9 cellular contexts compared by ENCODE assay signal in genomic region chr11:132943325-132943736, GRCh38.
A peak's percentile ranks its signal among the peaks of the same experiment; 100 is the strongest.
DNase-seq lines count a peak whose midpoint lies in the region; ATAC-seq and TF ChIP-seq lines count a peak whose summit lies in the region.
"Had no signal": no experiment of that assay in that cellular context is flagged by ENCODE, and none has a peak within 500 bp of the region (broad histone marks: within the 10 kb centered on the region; RNA-seq: fewer than 3 reads in every experiment).

No MANE protein-coding gene starts in this region.

- no peak overlapping the region for H3K27ac ChIP-seq in Panc1 (ENCODE audit: low read length)
- no peak overlapping the region for H3K27ac ChIP-seq in foreskin keratinocyte
- H3K27ac ChIP-seq in psoas muscle: no peak overlapping the region
- no peak overlapping the region for H3K27ac ChIP-seq in left lung
- H3K27ac ChIP-seq: colonic mucosa had no signal

- H3K4me1 ChIP-seq in Panc1 (ENCODE audit: control insufficient read depth, insufficient read depth, low read length) (peaks cover 3% of the 10 kb centered on the region; the same call in 1 of the 2 replicates), foreskin keratinocyte (no peaks in the 10 kb centered on the region), psoas muscle (no peaks in the 10 kb centered on the region), left lung (no peaks in the 10 kb centered on the region)
- H3K4me1 ChIP-seq: colonic mucosa had no signal

- H3K27me3 ChIP-seq in Panc1 (ENCODE audit: control insufficient read depth, insufficient read depth, low read length): peaks cover 20% of the 10 kb centered on the region
- H3K27me3 ChIP-seq in foreskin keratinocyte: peaks cover 38% of the 10 kb centered on the region
- peaks cover 7 to 33% (median 11%) of the 10 kb centered on the region in 3 donors for H3K27me3 ChIP-seq in psoas muscle (ENCODE audit: insufficient read depth in 3 of 3, low read length in 2 of 3)
- peaks cover 29 to 63% of the 10 kb centered on the region in 2 donors for H3K27me3 ChIP-seq in left lung

- ATAC-seq in Panc1 (peak; percentile 69), foreskin keratinocyte (peak; percentile 6), psoas muscle (no peak), HG03097 (IDR thresholded peaks at IDR 0.05; ENCODE audit: low FRiP score, unreplicated experiment) (no peak), left lung (no peak)

- TF ChIP-seq CTCF in Panc1 (IDR thresholded peaks at IDR 0.05) (no peak), foreskin keratinocyte (conservative IDR thresholded peaks at IDR 0.05) (no peak), psoas muscle (IDR thresholded peaks at IDR 0.05) (no peak), left lung (IDR thresholded peaks at IDR 0.05) (no peak)

- H3K36me3 ChIP-seq in Panc1 (ENCODE audit: control insufficient read depth, insufficient read depth, low read length) (no peaks in the 10 kb centered on the region), psoas muscle (ENCODE audit: insufficient read depth in 1 of 2, low read depth in 1 of 2) (no peaks in the 10 kb centered on the region), left lung (no peaks in the 10 kb centered on the region)
- H3K36me3 ChIP-seq: colonic mucosa had no signal

- H3K4me3 ChIP-seq in Panc1 (ENCODE audit: low read depth in 2 of 2, low read length in 2 of 2) (no peak overlapping the region; a peak in 1 of 4 replicates), psoas muscle (peak overlapping the region; percentile 30), left lung (no peak overlapping the region)
- H3K4me3 ChIP-seq: colonic mucosa had no signal

- POLR2A ChIA-PET in Panc1 (lab: Charles Lee): no interaction called here

- CTCF ChIA-PET in Panc1 (lab: Charles Lee): no interaction called here

- DNase-seq in G401 (ENCODE audit: low spot score): peak; percentile 53
- no peak for DNase-seq in Panc1 (ENCODE audit: low read depth, low spot score)
- peak in 1 of 2 donors; percentile 9 for DNase-seq in foreskin keratinocyte
- DNase-seq in psoas muscle: no peak
- DNase-seq in left lung: no peak
- no peak for DNase-seq in HPDE6-E6E7 (ENCODE audit: extremely low spot score)
- DNase-seq: colonic mucosa, T-helper 2 cell had no signal

- in situ Hi-C loops in G401 (cut with HindIII; ENCODE audit: low sequenced_read_pairs): no loop called here
- in situ Hi-C loops in Panc1 (cut with HindIII; ENCODE audit: low pct_unique_long_range_greater_than_20kb, low sequenced_read_pairs): no loop called here

- H3K9me3 ChIP-seq in Panc1 (ENCODE audit: control insufficient read depth, insufficient read depth, low read depth, low read length) (no peaks in the 10 kb centered on the region), psoas muscle (no peaks in the 10 kb centered on the region), left lung (no peaks in the 10 kb centered on the region)
- H3K9me3 ChIP-seq: colonic mucosa had no signal

- intact Hi-C loops in Panc1 (cut with micrococcal nuclease; ENCODE audit: unreplicated experiment) (no loop called here), psoas muscle (cut with DNase I) (loop anchor here in 1 of 2 donors (5.0 kb wide), 1 partner anchor 1196 kb away; no protein-coding TSS in a partner anchor), left lung (cut with DNase I) (no loop called here)

- WGBS in psoas muscle, 3 donors: 0 to 1% (median 1%) methylated on average over 21 to 23 of the region's 23 CpGs

- no TSS peak for BruUV-seq in Panc1 (replicated peaks; lab: Mats Ljungman, UMichigan)

Comparison
In these comparisons a context has a peak if more than half of its experiments do, and no peak if none do; other contexts are left out.
1. ATAC-seq: peak in Panc1 (single experiment) and foreskin keratinocyte (single experiment); none in psoas muscle (0 of 4), HG03097 (single experiment) and left lung (single experiment).